In genomic region chr2:65349863-65350262, GRCh38 we compare ENCODE assay signal across 8 cellular contexts.
DNase-seq lines count a peak whose midpoint lies in the region; ATAC-seq, FAIRE-seq and TF ChIP-seq lines count a peak whose summit lies in the region.

No MANE protein-coding gene starts in this region.

- no peak overlapping the region for H2BK12ac ChIP-seq in trophoblast cell (ENCODE audit: low read length)

- no peak for TF ChIP-seq POLR2A in GM12878 (IDR thresholded peaks at IDR 0.05; ENCODE audit: low read depth, low read length)

- H3K36me3 ChIP-seq in GM12878 (ENCODE audit: control insufficient read depth in 2 of 2, insufficient read depth in 2 of 2, low read length in 1 of 2) (no peaks in the 10 kb centered on the region), trophoblast cell (ENCODE audit: control insufficient read depth in 1 of 2, insufficient read depth in 2 of 2, low read length in 2 of 2) (no peaks in the 10 kb centered on the region)

- peaks cover 0 to 3% of the 10 kb centered on the region in 2 donors for H3K36me3 Mint-ChIP-seq in activated T-cell treated with anti-CD3 and anti-CD28 coated beads, Interleukin-2, amount 50 U/mL, for 72 hours (ENCODE audit: insufficient read depth in 2 of 2)

- H2AFZ ChIP-seq in GM12878 (ENCODE audit: control insufficient read depth, low read depth, low read length) (no peak overlapping the region), trophoblast cell (ENCODE audit: insufficient read depth, low read length, poor library complexity) (no peak overlapping the region)

- RAD21 ChIA-PET in GM12878 (lab: Charles Lee; ENCODE audit: unreplicated experiment): interaction anchor here (0.9 to 3.0 kb wide), 10 partner anchors 27 to 86 kb away, joined by 3 to 14 read pairs (median 4); no protein-coding TSS in a partner anchor

- H3K9me3 Mint-ChIP-seq in activated T-cell treated with anti-CD3 and anti-CD28 coated beads, Interleukin-2, amount 50 U/mL, for 72 hours: peaks cover 0 to 3% of the 10 kb centered on the region in 2 donors

- H3K14ac ChIP-seq in trophoblast cell (ENCODE audit: low read length): no peak overlapping the region

- no peak overlapping the region for H4K91ac ChIP-seq in trophoblast cell (ENCODE audit: low read depth, low read length)

- H3K4me1 Mint-ChIP-seq in activated T-cell treated with anti-CD3 and anti-CD28 coated beads, Interleukin-2, amount 50 U/mL, for 72 hours (ENCODE audit: low read depth): peaks cover 13% of the 10 kb centered on the region

- H3K4me3 ChIP-seq in GM12878 (no peak overlapping the region), trophoblast cell (ENCODE audit: low read depth, low read length) (no peak overlapping the region)

- peaks cover 24% of the 10 kb centered on the region for H3K4me1 ChIP-seq in GM12878 (ENCODE audit: control insufficient read depth, insufficient read depth, low read length)
- H3K4me1 ChIP-seq in trophoblast cell (ENCODE audit: control insufficient read depth in 1 of 2, insufficient read depth in 2 of 2, low read length in 2 of 2): peaks cover 12 to 20% of the 10 kb centered on the region in 2 experiments

- H3K9me3 ChIP-seq in GM12878 (replicated peaks; ENCODE audit: control insufficient read depth, insufficient read depth, low read length) (no peaks in the 10 kb centered on the region), trophoblast cell (ENCODE audit: insufficient read depth, low read depth, low read length) (no peaks in the 10 kb centered on the region)

- H3K18ac ChIP-seq in trophoblast cell (ENCODE audit: low read length): no peak overlapping the region

- H2BK5ac ChIP-seq in trophoblast cell (ENCODE audit: low read depth, low read length, poor library complexity): no peak overlapping the region

- H3K79me1 ChIP-seq in trophoblast cell (ENCODE audit: low read length): peaks cover 3% of the 10 kb centered on the region

- no peak for TF ChIP-seq EP300 in GM12878 (IDR thresholded peaks at IDR 0.05; ENCODE audit: borderline replicate concordance in 1 of 2, control insufficient read depth in 1 of 2, low read depth in 2 of 2, low read length in 2 of 2)

- H3K23ac ChIP-seq in trophoblast cell (ENCODE audit: low read length): no peak overlapping the region

- FAIRE-seq in D721Med (lab: Jason Lieb, UNC) (peak; percentile 29), GM12878 (lab: Jason Lieb, UNC) (no peak)

- CTCF ChIA-PET in GM12878 (lab: Yijun Ruan, JAX): interaction anchor here (0.8 to 1.5 kb wide), 5 partner anchors 10 to 85 kb away, joined by 3 to 8 read pairs (median 4); no protein-coding TSS in a partner anchor

- DNase-seq in D721Med (ENCODE audit: insufficient read length, low spot score): peak; percentile 41
- DNase-seq in NCI-H187 treated with DMSO at 0.1 percent for 48 hours (lab: John Stamatoyannopoulos, UW): peak; percentile 41
- no peak for DNase-seq in GM12878 (ENCODE audit: low read depth, low spot score)
- DNase-seq in lung microvascular endothelial cell (ENCODE audit: low read depth in 2 of 2): peak; percentile 82 to 84
- DNase-seq in T-helper 9 cell: no peak
- no peak for DNase-seq in trophoblast cell
- DNase-seq in activated effector memory CD4-positive, alpha-beta T cell treated with Interleukin-2 at 50 U/mL for 16 hours: no peak
- DNase-seq in activated T-cell treated with anti-CD3 and anti-CD28 coated beads, Interleukin-2, amount 50 U/mL, for 72 hours: no peak

- no peak for TF ChIP-seq CTCF in D721Med (IDR thresholded peaks at IDR 0.05; ENCODE audit: insufficient read depth, missing control alignments)
- no peak for TF ChIP-seq CTCF in GM12878 (IDR thresholded peaks at IDR 0.05 in 2 of 3, conservative IDR thresholded peaks at IDR 0.05 in 1 of 3; ENCODE audit: control insufficient read depth in 2 of 3, extremely low read depth in 1 of 3, insufficient read depth in 1 of 3, low read depth in 3 of 3, low read length in 3 of 3)

- no TSS peak for BruUV-seq in GM12878 (replicated peaks; lab: Mats Ljungman, UMichigan)

- H4K8ac ChIP-seq in trophoblast cell (ENCODE audit: low read depth, low read length): no peak overlapping the region

- H4K12ac ChIP-seq in trophoblast cell (ENCODE audit: low read depth, low read length): no peak overlapping the region

- in situ Hi-C loops in GM12878 (cut with MboI): no loop called here

- H3K79me2 ChIP-seq in GM12878 (ENCODE audit: control insufficient read depth, insufficient read depth, low read length) (no peaks in the 10 kb centered on the region), trophoblast cell (ENCODE audit: control insufficient read depth, insufficient read depth, low read length, poor library complexity) (no peaks in the 10 kb centered on the region)

- H3K4me2 ChIP-seq in GM12878 (ENCODE audit: control insufficient read depth, insufficient read depth): peak overlapping the region; percentile 22
- H3K4me2 ChIP-seq in trophoblast cell (ENCODE audit: low read length): no peak overlapping the region

- H3K9ac ChIP-seq in GM12878 (ENCODE audit: control insufficient read depth, insufficient read depth, low read length) (no peak overlapping the region), trophoblast cell (ENCODE audit: low read length) (no peak overlapping the region)

- H2AK5ac ChIP-seq in trophoblast cell (ENCODE audit: low read length): no peak overlapping the region

- SMC1A ChIA-PET in GM12878 (lab: Charles Lee; ENCODE audit: uncharacterized antibody, unreplicated experiment): interaction anchor here (1.0 to 5.0 kb wide), 13 partner anchors 9 to 79 kb away, joined by 3 to 39 read pairs (median 5); no protein-coding TSS in a partner anchor

- no peak for ATAC-seq in GM12878
- ATAC-seq in activated T-cell treated with anti-CD3 and anti-CD28 coated beads, Interleukin-2, amount 50 U/mL, for 72 hours (replicated peaks in 1 of 2): no peak

- no peak for TF ChIP-seq RAD21 in GM12878 (IDR thresholded peaks at IDR 0.05; ENCODE audit: insufficient read depth, low read depth, low read length)

- intact Hi-C loops in GM12878 (cut with micrococcal nuclease; ENCODE audit: unreplicated experiment): no loop called here

- peaks cover 22% of the 10 kb centered on the region for H3K27me3 Mint-ChIP-seq in activated T-cell treated with anti-CD3 and anti-CD28 coated beads, Interleukin-2, amount 50 U/mL, for 72 hours (ENCODE audit: low read depth)

- no peak overlapping the region for H2BK120ac ChIP-seq in trophoblast cell (ENCODE audit: insufficient read depth, low read length, poor library complexity)

- POLR2A ChIA-PET in GM12878 (lab: Charles Lee): interaction anchor here (0.5 to 2.2 kb wide), 3 partner anchors 14 to 77 kb away, joined by 3 to 5 read pairs (median 4); no protein-coding TSS in a partner anchor

- H3K4ac ChIP-seq in trophoblast cell (ENCODE audit: low read depth, low read length): no peak overlapping the region

- H3K27ac Mint-ChIP-seq in activated T-cell treated with anti-CD3 and anti-CD28 coated beads, Interleukin-2, amount 50 U/mL, for 72 hours: no peak overlapping the region

- WGBS in GM12878 (ENCODE audit: insufficient coverage, insufficient replicate concordance, low lambda C conversion rate, missing lambda C conversion rate): 92% methylated on average over 4 of the region's 4 CpGs
- WGBS in trophoblast cell (ENCODE audit: extremely low coverage, insufficient coverage, insufficient read length): no CpG with 5 or more reads among the region's 4 CpGs

- H3K27me3 ChIP-seq in GM12878 (replicated peaks in 1 of 2; ENCODE audit: control insufficient read depth in 2 of 2, insufficient read depth in 2 of 2, low read length in 1 of 2) (no peaks in the 10 kb centered on the region), trophoblast cell (ENCODE audit: insufficient read depth, low read length) (no peaks in the 10 kb centered on the region)

- H3K4me3 Mint-ChIP-seq in activated T-cell treated with anti-CD3 and anti-CD28 coated beads, Interleukin-2, amount 50 U/mL, for 72 hours: no peak overlapping the region

- no peak overlapping the region for H3K27ac ChIP-seq in GM12878 (ENCODE audit: control insufficient read depth, insufficient read depth)
- no peak overlapping the region for H3K27ac ChIP-seq in trophoblast cell (ENCODE audit: low read depth, low read length)

- no peaks in the 10 kb centered on the region for H4K20me1 ChIP-seq in GM12878 (ENCODE audit: control insufficient read depth, insufficient read depth)

TF ChIP-seq in GM12878, 131 proteins besides CTCF, POLR2A, EP300 and RAD21:
- TF ChIP-seq ZNF622 (IDR thresholded peaks at IDR 0.05) (no peak), GABPA (IDR thresholded peaks at IDR 0.05; ENCODE audit: low read depth) (no peak), MTA3 (IDR thresholded peaks at IDR 0.05; ENCODE audit: borderline replicate concordance, low read length) (no peak), FOS (IDR thresholded peaks at IDR 0.05; ENCODE audit: borderline replicate concordance, extremely low read depth, insufficient read length) (no peak), EZH2 (IDR thresholded peaks at IDR 0.05; ENCODE audit: borderline replicate concordance, control insufficient read depth, low read depth, low read length) (no peak), ELK1 (IDR thresholded peaks at IDR 0.05; ENCODE audit: low read depth, low read length) (no peak), POU2F2 (IDR thresholded peaks at IDR 0.05; ENCODE audit: borderline replicate concordance, low read depth, low read length) (no peak), ZZZ3 (IDR thresholded peaks at IDR 0.05; ENCODE audit: control insufficient read depth, insufficient read length, low read depth) (no peak)

Comparison
In these comparisons a context has a peak if more than half of its experiments do, and no peak if none do; other contexts are left out.
1. DNase-seq: peak in D721Med (single experiment), NCI-H187 treated with DMSO at 0.1 percent for 48 hours (single experiment) and lung microvascular endothelial cell (2 of 2); none in GM12878 (single experiment), T-helper 9 cell (single experiment), trophoblast cell (0 of 2), activated effector memory CD4-positive, alpha-beta T cell treated with Interleukin-2 at 50 U/mL for 16 hours (single experiment) and activated T-cell treated with anti-CD3 and anti-CD28 coated beads, Interleukin-2, amount 50 U/mL, for 72 hours (0 of 2).